ENCODE assay signal across 14 cellular contexts in genomic region chr3:131636266-131636775, GRCh38.
DNase-seq lines count a peak whose midpoint lies in the region; ATAC-seq and TF ChIP-seq lines count a peak whose summit lies in the region.
"Had no signal": no experiment of that assay in that cellular context is flagged by ENCODE, and none has a peak within 500 bp of the region (broad histone marks: within the 10 kb centered on the region; RNA-seq: fewer than 3 reads in every experiment).

No MANE protein-coding gene starts in this region.

- TF ChIP-seq CTCF in endodermal cell (conservative IDR thresholded peaks at IDR 0.05), result no peak
- TF ChIP-seq CTCF in colonic mucosa (IDR thresholded peaks at IDR 0.05), result no peak
- TF ChIP-seq CTCF in heart left ventricle (IDR thresholded peaks at IDR 0.05), result no peak

- no peaks in the 10 kb centered on the region for H3K9me3 Mint-ChIP-seq in endodermal cell

- H3K4me1 ChIP-seq in endodermal cell (ENCODE audit: control insufficient read depth, insufficient read depth, low read length) (no peaks in the 10 kb centered on the region), colonic mucosa (no peaks in the 10 kb centered on the region), heart left ventricle (no peaks in the 10 kb centered on the region)
- H3K4me1 ChIP-seq: BLaER1, HAP-1 had no signal

- intact Hi-C loops in colonic mucosa (cut with DNase I) (no loop called here), heart left ventricle (cut with DNase I) (no loop called here)

- H3K36me3 ChIP-seq in endodermal cell (ENCODE audit: control insufficient read depth, insufficient read depth, low read length) (no peaks in the 10 kb centered on the region), colonic mucosa (no peaks in the 10 kb centered on the region), heart left ventricle (no peaks in the 10 kb centered on the region)
- H3K36me3 ChIP-seq: BLaER1, HAP-1 had no signal

- H3K27ac Mint-ChIP-seq in endodermal cell, result no peak overlapping the region

- 96 to 100% methylated on average over 1 to 4 of the region's 4 CpGs for WGBS in endodermal cell (ENCODE audit: insufficient coverage in 1 of 2, insufficient read length in 1 of 2), 2 experiments
- 83 to 94% (median 92%) methylated on average over 3 to 4 of the region's 4 CpGs for WGBS in heart left ventricle, 4 donors

- peak; percentile 56 for DNase-seq in DMS53 (lab: John Stamatoyannopoulos, UW)
- no peak for DNase-seq in DMS53 treated with DMSO at 0.1 percent for 48 hours (lab: John Stamatoyannopoulos, UW; ENCODE audit: unreplicated experiment)
- peak; percentile 18 to 23 for DNase-seq in SHP77 (lab: John Stamatoyannopoulos, UW)
- no peak for DNase-seq in SHP77 treated with DMSO at 0.1 percent for 48 hours (lab: John Stamatoyannopoulos, UW)
- peak; percentile 48 for DNase-seq in endodermal cell
- no peak for DNase-seq in colonic mucosa
- DNase-seq in heart left ventricle, result no peak
- no peak for DNase-seq in left lobe of liver (ENCODE audit: low spot score)
- DNase-seq: Calu3, DMS 273 treated with DMSO at 0.1 percent for 48 hours, GF-D8 had no signal

- no peaks in the 10 kb centered on the region for H3K36me3 Mint-ChIP-seq in endodermal cell (ENCODE audit: low read depth)

- H3K27me3 ChIP-seq in endodermal cell (ENCODE audit: control insufficient read depth, insufficient read depth, low read length, poor library complexity, severe bottlenecking) (no peaks in the 10 kb centered on the region), colonic mucosa (no peaks in the 10 kb centered on the region), heart left ventricle (no peaks in the 10 kb centered on the region)
- H3K27me3 ChIP-seq: BLaER1 had no signal

- peaks cover 7% of the 10 kb centered on the region for H3K4me1 Mint-ChIP-seq in endodermal cell

- no peaks in the 10 kb centered on the region for H3K27me3 Mint-ChIP-seq in endodermal cell (ENCODE audit: insufficient read depth)

- no peak overlapping the region for H3K27ac ChIP-seq in endodermal cell (ENCODE audit: low read depth, low read length)
- H3K27ac ChIP-seq in colonic mucosa, result no peak overlapping the region
- no peak overlapping the region for H3K27ac ChIP-seq in heart left ventricle
- H3K27ac ChIP-seq: 22Rv1, BLaER1 had no signal

- H3K4me3 Mint-ChIP-seq in endodermal cell, result no peak overlapping the region

- no peaks in the 10 kb centered on the region for H3K9me3 ChIP-seq in endodermal cell (ENCODE audit: control insufficient read depth, low read length)
- H3K9me3 ChIP-seq in colonic mucosa, result no peaks in the 10 kb centered on the region
- H3K9me3 ChIP-seq in heart left ventricle, result peaks cover 0 to 7% (median 0%) of the 10 kb centered on the region in 12 donors
- H3K9me3 ChIP-seq: BLaER1, HAP-1 had no signal

- H3K4me3 ChIP-seq in endodermal cell (ENCODE audit: low read length) (no peak overlapping the region), colonic mucosa (no peak overlapping the region), heart left ventricle (no peak overlapping the region)
- H3K4me3 ChIP-seq: BLaER1, HAP-1 had no signal

- no peak for ATAC-seq in heart left ventricle
- ATAC-seq in left lobe of liver, result no peak

- no peak for TF ChIP-seq POLR2A in heart left ventricle (IDR thresholded peaks at IDR 0.05)

- H3K9ac ChIP-seq in endodermal cell (ENCODE audit: extremely low read depth, low read length, poor library complexity, severe bottlenecking) (no peak overlapping the region), colonic mucosa (ENCODE audit: low read depth in 2 of 2, low read length in 2 of 2) (no peak overlapping the region)
- H3K9ac ChIP-seq: BLaER1 had no signal

Comparison
In these comparisons a context has a peak if more than half of its experiments do, and no peak if none do; other contexts are left out.
1. DNase-seq: peak in DMS53 (single experiment), SHP77 (2 of 2) and endodermal cell (single experiment); none in DMS53 treated with DMSO at 0.1 percent for 48 hours (single experiment), SHP77 treated with DMSO at 0.1 percent for 48 hours (single experiment), colonic mucosa (single experiment), heart left ventricle (0 of 5) and left lobe of liver (single experiment).